Comparison of ENCODE assay signal across 8 cellular contexts in the genomic region with DNA sequence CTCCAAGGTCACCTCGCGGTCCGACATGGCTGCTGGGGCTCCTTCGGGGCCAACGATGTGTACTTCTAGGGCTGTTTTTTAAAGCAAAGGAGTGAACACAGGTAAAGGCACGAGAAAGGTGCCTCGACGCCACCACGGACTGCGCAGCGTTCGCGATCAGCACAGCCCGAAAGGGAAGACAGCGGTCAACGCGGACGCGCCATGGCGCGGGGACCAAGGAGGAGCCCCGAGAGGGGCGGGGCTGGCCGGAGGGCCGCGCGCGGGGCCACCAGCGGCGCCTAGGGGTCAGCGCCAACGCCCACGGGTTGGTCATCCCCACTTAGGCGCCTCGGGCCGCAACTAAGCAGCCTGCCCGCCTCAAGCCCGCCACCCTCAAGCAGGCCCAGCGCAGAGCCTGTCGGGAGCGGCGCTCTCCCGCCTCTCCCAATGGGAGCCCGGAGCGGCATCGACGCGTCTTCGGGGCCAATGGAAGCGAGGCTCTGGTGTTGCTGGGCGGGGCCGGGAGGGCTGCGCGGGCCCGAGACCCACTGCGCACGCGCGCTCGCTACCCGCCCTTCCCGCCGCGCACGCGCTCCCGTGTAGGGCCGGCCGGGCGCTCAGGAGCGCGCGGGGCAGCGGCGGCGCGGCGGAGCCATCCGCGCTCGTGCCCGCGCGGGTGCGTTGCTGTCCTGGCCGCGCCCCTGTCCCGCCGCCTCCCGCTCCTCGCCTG. TPM values are rescaled to one million over a fixed set of nuclear protein-coding genes. Genes with fewer than 3 reads are reported as not detected.
DNase-seq lines count a peak whose midpoint lies in the region; ATAC-seq, FAIRE-seq and TF ChIP-seq lines count a peak whose summit lies in the region.

DIP2A (plus strand) TSS at position 577 of the 709 bp plus-strand sequence. CDS start 241 bp downstream, outside the sequence.

- H3K27me3 Mint-ChIP-seq in activated T-helper 17 cell treated with anti-CD3 and anti-CD28 coated beads, Interleukin-2, amount 50 U/mL, for 72 hours: no peaks in the 10 kb centered on the region
- no peaks in the 10 kb centered on the region for H3K27me3 Mint-ChIP-seq in naive thymus-derived CD4-positive, alpha-beta T cell
- H3K27me3 Mint-ChIP-seq in stimulated activated memory B cell treated with anti-CD40 and anti-IgM and Interleukin-4, amounts not matched to agents 10 μg/mL and 1 μg/mL and 100 μg/mL, for 72 hours: no peaks in the 10 kb centered on the region

- CTCF ChIA-PET in RWPE1 (lab: Yijun Ruan, JAX): interaction anchor here (0.7 to 1.1 kb wide), 2 partner anchors 54 to 206 kb away, joined by 3 read pairs; no protein-coding TSS in a partner anchor
- CTCF ChIA-PET in naive thymus-derived CD4-positive, alpha-beta T cell (lab: Charles Lee): no interaction called here

- H3K4me1 Mint-ChIP-seq in activated T-helper 17 cell treated with anti-CD3 and anti-CD28 coated beads, Interleukin-2, amount 50 U/mL, for 72 hours: peaks cover 14% of the 10 kb centered on the region
- H3K4me1 Mint-ChIP-seq in naive thymus-derived CD4-positive, alpha-beta T cell: peaks cover 28 to 62% (median 48%) of the 10 kb centered on the region in 7 donors
- H3K4me1 Mint-ChIP-seq in stimulated activated memory B cell treated with anti-CD40 and anti-IgM and Interleukin-4, amounts not matched to agents 10 μg/mL and 1 μg/mL and 100 μg/mL, for 72 hours: peaks cover 44% of the 10 kb centered on the region

- H3K9me3 Mint-ChIP-seq in activated T-helper 17 cell treated with anti-CD3 and anti-CD28 coated beads, Interleukin-2, amount 50 U/mL, for 72 hours: no peaks in the 10 kb centered on the region
- no peaks in the 10 kb centered on the region for H3K9me3 Mint-ChIP-seq in naive thymus-derived CD4-positive, alpha-beta T cell
- no peaks in the 10 kb centered on the region for H3K9me3 Mint-ChIP-seq in stimulated activated memory B cell treated with anti-CD40 and anti-IgM and Interleukin-4, amounts not matched to agents 10 μg/mL and 1 μg/mL and 100 μg/mL, for 72 hours

- no peak for FAIRE-seq in H54 (lab: Jason Lieb, UNC)

- DNase-seq in EL (peak; percentile 98), H54 (ENCODE audit: insufficient read length, low spot score) (peak; percentile 99), LoVo (ENCODE audit: low spot score) (peak; percentile 98), RWPE1 (ENCODE audit: low spot score) (peak; percentile 99), fibroblast of lung (ENCODE audit: low read depth in 2 of 2) (peak; percentile 95 to 96)
- peak; percentile 93 to 97 (median 96) for DNase-seq in naive thymus-derived CD4-positive, alpha-beta T cell

- intact Hi-C loops in naive thymus-derived CD4-positive, alpha-beta T cell (cut with micrococcal nuclease): loop anchor here (1.0 to 5.0 kb wide), 11 partner anchors 34 to 486 kb away; partner anchors contain the start of genes LSS (in 2 of the 2), PCNT (in 2 of the 2), YBEY (in 2 of the 2) and C21orf58 (in 1 of the 2)

- H3K4me1 ChIP-seq in fibroblast of lung (ENCODE audit: control insufficient read depth, extremely low read depth, insufficient read depth, low read length): peaks cover 3% of the 10 kb centered on the region
- peaks cover 4 to 17% of the 10 kb centered on the region in 2 donors for H3K4me1 ChIP-seq in naive thymus-derived CD4-positive, alpha-beta T cell (ENCODE audit: control insufficient read depth in 2 of 2, insufficient read depth in 2 of 2, low read length in 2 of 2)

- peak within 1 kb of the TSS; percentile 83 for H2AFZ ChIP-seq in fibroblast of lung (ENCODE audit: low read length)

- no peaks in the 10 kb centered on the region for H3K9me3 ChIP-seq in fibroblast of lung (ENCODE audit: control insufficient read depth, insufficient read depth, low read depth, low read length)
- no peaks in the 10 kb centered on the region for H3K9me3 ChIP-seq in naive thymus-derived CD4-positive, alpha-beta T cell (ENCODE audit: control insufficient read depth in 2 of 3, low read length in 3 of 3)

- peak; percentile 96 for TF ChIP-seq POLR2A in H54 (IDR thresholded peaks at IDR 0.05; ENCODE audit: low read depth, low read length)

- POLR2A ChIA-PET in RWPE1 (lab: Yijun Ruan, JAX; ENCODE audit: low non-redundant PET): no interaction called here
- POLR2A ChIA-PET in naive thymus-derived CD4-positive, alpha-beta T cell (lab: Charles Lee): interaction anchor here (0.7 to 2.4 kb wide), 9 partner anchors 11 to 178 kb away, joined by 3 to 9 read pairs (median 4); no protein-coding TSS in a partner anchor

- H3K79me2 ChIP-seq in fibroblast of lung (ENCODE audit: control insufficient read depth, insufficient read depth, low read length): peaks cover 37% of the 10 kb centered on the region

- peak within 1 kb of the TSS; percentile 86 for H3K4me3 Mint-ChIP-seq in activated T-helper 17 cell treated with anti-CD3 and anti-CD28 coated beads, Interleukin-2, amount 50 U/mL, for 72 hours
- peak within 1 kb of the TSS; percentile 86 to 96 (median 92) for H3K4me3 Mint-ChIP-seq in naive thymus-derived CD4-positive, alpha-beta T cell
- H3K4me3 Mint-ChIP-seq in stimulated activated memory B cell treated with anti-CD40 and anti-IgM and Interleukin-4, amounts not matched to agents 10 μg/mL and 1 μg/mL and 100 μg/mL, for 72 hours: peak within 1 kb of the TSS; percentile 94

- no peaks in the 10 kb centered on the region for H4K20me1 ChIP-seq in fibroblast of lung (ENCODE audit: control insufficient read depth, extremely low read depth, insufficient read depth, low read length)

- peak within 1 kb of the TSS; percentile 90 for H3K27ac Mint-ChIP-seq in activated T-helper 17 cell treated with anti-CD3 and anti-CD28 coated beads, Interleukin-2, amount 50 U/mL, for 72 hours
- peak within 1 kb of the TSS; percentile 85 to 97 (median 91) for H3K27ac Mint-ChIP-seq in naive thymus-derived CD4-positive, alpha-beta T cell
- H3K27ac Mint-ChIP-seq in stimulated activated memory B cell treated with anti-CD40 and anti-IgM and Interleukin-4, amounts not matched to agents 10 μg/mL and 1 μg/mL and 100 μg/mL, for 72 hours: peak within 1 kb of the TSS; percentile 92

- ATAC-seq in activated T-helper 17 cell treated with anti-CD3 and anti-CD28 coated beads, Interleukin-2, amount 50 U/mL, for 72 hours (replicated peaks): peak; percentile 98
- ATAC-seq in naive thymus-derived CD4-positive, alpha-beta T cell: peak; percentile 98
- peak; percentile 97 for ATAC-seq in stimulated activated memory B cell treated with anti-CD40 and anti-IgM and Interleukin-4, amounts not matched to agents 10 μg/mL and 1 μg/mL and 100 μg/mL, for 72 hours

- no peaks in the 10 kb centered on the region for H3K27me3 ChIP-seq in fibroblast of lung (ENCODE audit: control insufficient read depth, insufficient read depth, low read length)
- no peaks in the 10 kb centered on the region for H3K27me3 ChIP-seq in naive thymus-derived CD4-positive, alpha-beta T cell (ENCODE audit: control insufficient read depth in 2 of 2, insufficient read depth in 2 of 2, low read length in 2 of 2)

- peak within 1 kb of the TSS; percentile 88 for H3K9ac ChIP-seq in fibroblast of lung (ENCODE audit: insufficient read depth, low read length)

- no peaks in the 10 kb centered on the region for H3K36me3 ChIP-seq in fibroblast of lung (ENCODE audit: control insufficient read depth, insufficient read depth, low read length)
- peaks cover 0 to 9% (median 0%) of the 10 kb centered on the region in 3 experiments for H3K36me3 ChIP-seq in naive thymus-derived CD4-positive, alpha-beta T cell (ENCODE audit: control insufficient read depth in 2 of 3, insufficient read depth in 3 of 3, low read length in 3 of 3)

- peak within 1 kb of the TSS; percentile 81 to 87 (median 84) for H3K4me3 ChIP-seq in fibroblast of lung (replicated peaks in 1 of 4; ENCODE audit: control extremely low read depth in 1 of 4, insufficient read depth in 1 of 4, low read depth in 3 of 4, low read length in 4 of 4)
- H3K4me3 ChIP-seq in naive thymus-derived CD4-positive, alpha-beta T cell (ENCODE audit: low read length): peak within 1 kb of the TSS; percentile 81

- TF ChIP-seq CTCF in RWPE1 (conservative IDR thresholded peaks at IDR 0.05; ENCODE audit: low read depth) (no peak), fibroblast of lung (conservative IDR thresholded peaks at IDR 0.05 in 1 of 2, IDR thresholded peaks at IDR 0.05 in 1 of 2; ENCODE audit: low read depth in 1 of 2, low read length in 2 of 2) (no peak)

- H3K27ac ChIP-seq in RWPE1 (peak within 1 kb of the TSS; percentile 92), fibroblast of lung (ENCODE audit: insufficient read depth, low read length) (peak within 1 kb of the TSS; percentile 89)
- peak within 1 kb of the TSS; percentile 94 for H3K27ac ChIP-seq in naive thymus-derived CD4-positive, alpha-beta T cell (ENCODE audit: low read depth, low read length)

- H3K4me2 ChIP-seq in fibroblast of lung (ENCODE audit: extremely low read depth, insufficient read depth, low read length): peak within 1 kb of the TSS; percentile 96

- H3K36me3 Mint-ChIP-seq in activated T-helper 17 cell treated with anti-CD3 and anti-CD28 coated beads, Interleukin-2, amount 50 U/mL, for 72 hours (ENCODE audit: low read depth): peaks cover 24% of the 10 kb centered on the region
- H3K36me3 Mint-ChIP-seq in naive thymus-derived CD4-positive, alpha-beta T cell: peaks cover 0 to 14% (median 4%) of the 10 kb centered on the region in 5 donors
- peaks cover 10% of the 10 kb centered on the region for H3K36me3 Mint-ChIP-seq in stimulated activated memory B cell treated with anti-CD40 and anti-IgM and Interleukin-4, amounts not matched to agents 10 μg/mL and 1 μg/mL and 100 μg/mL, for 72 hours

RNA-seq across cellular contexts. Expression of gene DIP2A, which starts in this region (rescaled TPM):
- 10 to 100 TPM; 43.6 to 49.3 TPM for total RNA-seq in activated T-helper 17 cell treated with anti-CD3 and anti-CD28 coated beads, Interleukin-2, amount 50 U/mL, for 72 hours
- total RNA-seq in fibroblast of lung: 13.6 and 21.1 TPM in 2 replicates
- polyA plus RNA-seq in fibroblast of lung: 16.3 and 19.6 TPM in 2 replicates
- 10.2 and 11.8 TPM in 2 replicates for polyA plus RNA-seq in fibroblast of lung (2012)
- 30.7 and 37.9 TPM in 2 replicates for polyA minus RNA-seq in fibroblast of lung (ENCODE audit: low replicate concordance)
- 100 to 1,000 TPM in 4 of 5 experiments, 10 to 100 TPM in 1; 54.7 to 118 (median 108) TPM for total RNA-seq in naive thymus-derived CD4-positive, alpha-beta T cell
- 10 to 100 TPM; 16.9 to 22.9 TPM for polyA plus RNA-seq in naive thymus-derived CD4-positive, alpha-beta T cell

Comparison
In these comparisons a context has a peak if more than half of its experiments do, and no peak if none do; other contexts are left out.
1. Peak in every context shown above with its lines: DNase-seq, ATAC-seq, H3K4me3 ChIP-seq and H3K27ac ChIP-seq.